ENCODE assay signal across 18 cellular contexts in the genomic region with DNA sequence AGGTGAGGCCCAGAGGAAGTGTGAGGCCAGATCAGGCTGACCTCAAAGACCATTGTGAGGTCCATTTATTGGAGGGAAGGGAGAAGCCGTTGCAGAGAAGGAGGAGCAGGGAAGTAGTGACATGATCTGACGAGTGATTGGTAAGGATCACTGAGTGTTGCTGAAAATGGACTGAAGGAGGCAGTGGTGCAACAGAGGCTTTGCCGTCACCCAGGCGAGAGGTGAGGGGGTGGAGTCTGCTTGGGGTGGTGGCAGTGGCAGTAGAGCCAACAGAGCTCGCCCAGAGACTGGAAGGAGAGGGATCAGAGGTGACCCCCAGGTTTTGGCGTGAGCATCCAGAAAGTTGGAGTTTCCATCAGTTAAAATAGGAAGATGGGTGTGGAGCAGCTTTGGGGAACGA.
DNase-seq lines count a peak whose midpoint lies in the region; ATAC-seq and TF ChIP-seq lines count a peak whose summit lies in the region.
"Had no signal": no experiment of that assay in that cellular context is flagged by ENCODE, and none has a peak within 500 bp of the region (broad histone marks: within the 10 kb centered on the region; RNA-seq: fewer than 3 reads in every experiment).

No MANE protein-coding gene starts in this region.

- DNase-seq in activated CD4-positive, alpha-beta T cell treated with anti-CD3 and anti-CD28 coated beads, Interleukin-2, amount 10 ng/mL, durations not matched to agents 24 days and 14 days, result no peak
- DNase-seq in activated CD4-positive, alpha-beta T cell treated with anti-CD3 and anti-CD28 coated beads, Interleukin-2, amount 50 U/mL, for 4 hours, result no peak
- DNase-seq in Panc1 (ENCODE audit: low read depth, low spot score) (no peak), esophagus muscularis mucosa (ENCODE audit: extremely low spot score) (peak; percentile 78), trophoblast cell (no peak), glomerular visceral epithelial cell (ENCODE audit: extremely low spot score) (no peak)
- DNase-seq in activated T-cell treated with anti-CD3 and anti-CD28 coated beads, Interleukin-2, amount 50 U/mL, for 1 hour, result no peak
- no peak for DNase-seq in effector memory CD4-positive, alpha-beta T cell
- DNase-seq: 8988T, DMS79, HCEC 1CT, NCI-H1105, NCI-H187, NCI-H2107, NCI-H2227 treated with DMSO at 0.1 percent for 48 hours, NCI-H524, Peyer's patch had no signal

- H3K27me3 ChIP-seq in Panc1 (ENCODE audit: control insufficient read depth, insufficient read depth, low read length) (no peaks in the 10 kb centered on the region), esophagus muscularis mucosa (no peaks in the 10 kb centered on the region), trophoblast cell (ENCODE audit: insufficient read depth, low read length) (no peaks in the 10 kb centered on the region)
- peaks cover 2% of the 10 kb centered on the region for H3K27me3 ChIP-seq in effector memory CD4-positive, alpha-beta T cell (replicated peaks; ENCODE audit: control insufficient read depth, insufficient read depth, low read length, poor library complexity, severe bottlenecking)
- H3K27me3 ChIP-seq: Peyer's patch had no signal

- intact Hi-C loops in activated CD4-positive, alpha-beta T cell treated with anti-CD3 and anti-CD28 coated beads, Interleukin-2, amount 10 ng/mL, durations not matched to agents 24 days and 14 days (cut with micrococcal nuclease), result no loop called here
- intact Hi-C loops in Panc1 (cut with micrococcal nuclease; ENCODE audit: unreplicated experiment), result no loop called here
- intact Hi-C loops in esophagus muscularis mucosa (cut with DNase I), result no loop called here

- no peak overlapping the region for H3K4me3 ChIP-seq in Panc1 (ENCODE audit: low read depth in 2 of 2, low read length in 2 of 2)
- H3K4me3 ChIP-seq in esophagus muscularis mucosa, result no peak overlapping the region
- no peak overlapping the region for H3K4me3 ChIP-seq in trophoblast cell (ENCODE audit: low read depth, low read length)
- no peak overlapping the region for H3K4me3 ChIP-seq in effector memory CD4-positive, alpha-beta T cell (ENCODE audit: insufficient read depth, low read depth, low read length, poor library complexity, severe bottlenecking)
- H3K4me3 ChIP-seq: Peyer's patch had no signal

- peaks cover 3% of the 10 kb centered on the region for H3K4me1 Mint-ChIP-seq in activated CD4-positive, alpha-beta T cell treated with anti-CD3 and anti-CD28 coated beads, Interleukin-2, amount 10 ng/mL, durations not matched to agents 24 days and 14 days

- H4K91ac ChIP-seq in trophoblast cell (ENCODE audit: low read depth, low read length), result no peak overlapping the region

- TF ChIP-seq CTCF in Panc1 (IDR thresholded peaks at IDR 0.05) (no peak), esophagus muscularis mucosa (IDR thresholded peaks at IDR 0.05) (no peak)

- WGBS in esophagus muscularis mucosa, result 92% methylated on average over 7 of the region's 7 CpGs
- no CpG with 5 or more reads among the region's 7 CpGs for WGBS in trophoblast cell (ENCODE audit: extremely low coverage, insufficient coverage, insufficient read length)

- H4K12ac ChIP-seq in trophoblast cell (ENCODE audit: low read depth, low read length), result no peak overlapping the region

- no peak overlapping the region for H2AFZ ChIP-seq in trophoblast cell (ENCODE audit: insufficient read depth, low read length, poor library complexity)

- CTCF ChIA-PET in Panc1 (lab: Charles Lee), result no interaction called here

- H3K4me2 ChIP-seq in trophoblast cell (ENCODE audit: low read length), result no peak overlapping the region

- H3K79me1 ChIP-seq in trophoblast cell (ENCODE audit: low read length), result no peaks in the 10 kb centered on the region

- H3K18ac ChIP-seq in trophoblast cell (ENCODE audit: low read length), result no peak overlapping the region

- H3K27ac Mint-ChIP-seq in activated CD4-positive, alpha-beta T cell treated with anti-CD3 and anti-CD28 coated beads, Interleukin-2, amount 10 ng/mL, durations not matched to agents 24 days and 14 days, result peak overlapping the region; percentile 16
- H3K27ac Mint-ChIP-seq: CD14-positive monocyte had no signal

- peaks cover 16% of the 10 kb centered on the region for H3K9me3 Mint-ChIP-seq in activated CD4-positive, alpha-beta T cell treated with anti-CD3 and anti-CD28 coated beads, Interleukin-2, amount 10 ng/mL, durations not matched to agents 24 days and 14 days

- no peaks in the 10 kb centered on the region for H3K36me3 ChIP-seq in Panc1 (ENCODE audit: control insufficient read depth, insufficient read depth, low read length)
- no peaks in the 10 kb centered on the region for H3K36me3 ChIP-seq in esophagus muscularis mucosa
- H3K36me3 ChIP-seq in trophoblast cell (ENCODE audit: control insufficient read depth in 1 of 2, insufficient read depth in 2 of 2, low read length in 2 of 2), result no peaks in the 10 kb centered on the region
- H3K36me3 ChIP-seq in effector memory CD4-positive, alpha-beta T cell (ENCODE audit: control insufficient read depth, insufficient read depth, low read length), result no peaks in the 10 kb centered on the region
- H3K36me3 ChIP-seq: Peyer's patch had no signal

- no peak overlapping the region for H3K4me3 Mint-ChIP-seq in activated CD4-positive, alpha-beta T cell treated with anti-CD3 and anti-CD28 coated beads, Interleukin-2, amount 10 ng/mL, durations not matched to agents 24 days and 14 days
- H3K4me3 Mint-ChIP-seq: CD14-positive monocyte had no signal

- TF ChIP-seq EP300 in esophagus muscularis mucosa (IDR thresholded peaks at IDR 0.05), result no peak

- POLR2A ChIA-PET in Panc1 (lab: Charles Lee), result no interaction called here

- no peak overlapping the region for H2BK120ac ChIP-seq in trophoblast cell (ENCODE audit: insufficient read depth, low read length, poor library complexity)

- H3K9me3 ChIP-seq in Panc1 (ENCODE audit: control insufficient read depth, insufficient read depth, low read depth, low read length) (no peaks in the 10 kb centered on the region), esophagus muscularis mucosa (no peaks in the 10 kb centered on the region), trophoblast cell (ENCODE audit: insufficient read depth, low read depth, low read length) (peaks cover 3% of the 10 kb centered on the region)
- no peaks in the 10 kb centered on the region for H3K9me3 ChIP-seq in effector memory CD4-positive, alpha-beta T cell (ENCODE audit: control insufficient read depth, low read length)
- H3K9me3 ChIP-seq: Peyer's patch had no signal

- H3K23ac ChIP-seq in trophoblast cell (ENCODE audit: low read length), result no peak overlapping the region

- H3K4ac ChIP-seq in trophoblast cell (ENCODE audit: low read depth, low read length), result no peak overlapping the region

- H3K4me1 ChIP-seq in Panc1 (ENCODE audit: control insufficient read depth, insufficient read depth, low read length) (peaks cover 17% of the 10 kb centered on the region), esophagus muscularis mucosa (peaks cover 0 to 18% (median 16%) of the 10 kb centered on the region in 4 donors), trophoblast cell (ENCODE audit: control insufficient read depth in 1 of 2, insufficient read depth in 2 of 2, low read length in 2 of 2) (no peaks in the 10 kb centered on the region)
- no peaks in the 10 kb centered on the region for H3K4me1 ChIP-seq in effector memory CD4-positive, alpha-beta T cell (ENCODE audit: control insufficient read depth, insufficient read depth, low read length, poor library complexity, severe bottlenecking)

- no peak for ATAC-seq in Panc1

- H3K27me3 Mint-ChIP-seq in activated CD4-positive, alpha-beta T cell treated with anti-CD3 and anti-CD28 coated beads, Interleukin-2, amount 10 ng/mL, durations not matched to agents 24 days and 14 days, result no peaks in the 10 kb centered on the region

- no peak overlapping the region for H2BK12ac ChIP-seq in trophoblast cell (ENCODE audit: low read length)

- H4K8ac ChIP-seq in trophoblast cell (ENCODE audit: low read depth, low read length), result no peak overlapping the region

- peaks cover 37% of the 10 kb centered on the region for H3K36me3 Mint-ChIP-seq in activated CD4-positive, alpha-beta T cell treated with anti-CD3 and anti-CD28 coated beads, Interleukin-2, amount 10 ng/mL, durations not matched to agents 24 days and 14 days (ENCODE audit: low read depth)
- H3K36me3 Mint-ChIP-seq: CD14-positive monocyte had no signal

- H3K79me2 ChIP-seq in trophoblast cell (ENCODE audit: control insufficient read depth, insufficient read depth, low read length, poor library complexity), result no peaks in the 10 kb centered on the region

- BruUV-seq in Panc1 (replicated peaks; lab: Mats Ljungman, UMichigan), result no TSS peak

- H3K27ac ChIP-seq in Panc1 (ENCODE audit: low read length) (peak overlapping the region; percentile 94; the same call in 1 of the 2 replicates), esophagus muscularis mucosa (replicated peaks in 1 of 4) (no peak overlapping the region), trophoblast cell (ENCODE audit: low read depth, low read length) (no peak overlapping the region)
- H3K27ac ChIP-seq in effector memory CD4-positive, alpha-beta T cell (ENCODE audit: insufficient read depth, low read length, poor library complexity, severe bottlenecking), result no peak overlapping the region
- H3K27ac ChIP-seq: Peyer's patch had no signal

- no peak overlapping the region for H2BK5ac ChIP-seq in trophoblast cell (ENCODE audit: low read depth, low read length, poor library complexity)

- in situ Hi-C loops in Panc1 (cut with HindIII; ENCODE audit: low pct_unique_long_range_greater_than_20kb, low sequenced_read_pairs), result no loop called here

- H3K14ac ChIP-seq in trophoblast cell (ENCODE audit: low read length), result no peak overlapping the region

- TF ChIP-seq POLR2A in esophagus muscularis mucosa (IDR thresholded peaks at IDR 0.05; ENCODE audit: low read depth), result no peak

- no peak overlapping the region for H3K9ac ChIP-seq in trophoblast cell (ENCODE audit: low read length)

- peak overlapping the region; percentile 53 for H2AK5ac ChIP-seq in trophoblast cell (ENCODE audit: low read length)
